ENCODE assay signal across 34 cellular contexts in genomic region chr12:111244673-111245072, GRCh38.
DNase-seq lines count a peak whose midpoint lies in the region; ATAC-seq and TF ChIP-seq lines count a peak whose summit lies in the region.
"Had no signal": no experiment of that assay in that cellular context is flagged by ENCODE, and none has a peak within 500 bp of the region (broad histone marks: within the 10 kb centered on the region; RNA-seq: fewer than 3 reads in every experiment).

No MANE protein-coding gene starts in this region.

- H4K20me1 ChIP-seq in SK-N-SH (ENCODE audit: insufficient read depth) (no peaks in the 10 kb centered on the region), osteoblast (ENCODE audit: insufficient read depth, low read length) (no peaks in the 10 kb centered on the region), PC-3 (ENCODE audit: low read length) (no peaks in the 10 kb centered on the region)
- H4K20me1 ChIP-seq: BLaER1; BLaER1 treated with 17β-estradiol and CSF1 and Interleukin-3, amounts not matched to agents 10 nM and 100 nM had no signal

- TF ChIP-seq CTCF in SK-N-SH (IDR thresholded peaks at IDR 0.05) (no peak), osteoblast (IDR thresholded peaks at IDR 0.05; ENCODE audit: extremely low read depth, low read depth, low read length) (no peak), PC-3 (conservative IDR thresholded peaks at IDR 0.05; ENCODE audit: low read depth, low read length) (no peak), CD14-positive monocyte (IDR thresholded peaks at IDR 0.05) (no peak)

- H3K4me3 ChIP-seq in SK-N-SH (ENCODE audit: low read depth in 2 of 2, low read length in 1 of 2) (no peak overlapping the region), osteoblast (ENCODE audit: insufficient read depth, low read length) (no peak overlapping the region), PC-3 (ENCODE audit: low read length) (no peak overlapping the region)
- H3K4me3 ChIP-seq: A549; BLaER1; BLaER1 treated with 17β-estradiol and CSF1 and Interleukin-3, amounts not matched to agents 10 nM and 100 nM had no signal

- BruUV-seq in PC-3 (replicated peaks; lab: Mats Ljungman, UMichigan): no TSS peak

- H3K4me1 ChIP-seq in SK-N-SH (ENCODE audit: control insufficient read depth in 1 of 2, insufficient read depth in 2 of 2, low read depth in 1 of 2, low read length in 1 of 2): peaks cover 0 to 17% of the 10 kb centered on the region in 2 experiments; a peak in 1 of 4 replicates
- H3K4me1 ChIP-seq in osteoblast (ENCODE audit: insufficient read depth, low read length): no peaks in the 10 kb centered on the region
- H3K4me1 ChIP-seq in PC-3 (ENCODE audit: insufficient read depth, low read length): peaks cover 7% of the 10 kb centered on the region; the same call in 1 of the 2 replicates
- H3K4me1 ChIP-seq: Caco-2 had no signal

- DNase-seq in SK-N-DZ (ENCODE audit: low spot score) (peak; percentile 36), SK-N-SH (peak; percentile 65), osteoblast (ENCODE audit: insufficient read length, low spot score, missing footprints) (peak; percentile 32), PC-3 (no peak), HEK293T (ENCODE audit: extremely low spot score) (no peak), CD14-positive monocyte (ENCODE audit: low spot score) (no peak)
- no peak for DNase-seq in activated CD4-positive, alpha-beta memory T cell treated with anti-CD3 and anti-CD28 coated beads, Interleukin-2, amount 10 ng/mL, durations not matched to agents 7 days and 5 days
- DNase-seq: 8988T; ACHN; AML-193; BE2C; C1 segment of cervical spinal cord; Caco-2; Calu3; CD4-positive, alpha-beta memory T cell; CD4-positive, alpha-beta T cell; CD4-positive, CD25-positive, alpha-beta regulatory T cell; CD8-positive, alpha-beta memory T cell; CD8-positive, alpha-beta T cell; COR-L47; DMS 273 treated with DMSO at 0.1 percent for 48 hours; DMS153; DMS53; DMS79; DMS79 treated with DMSO at 0.1 percent for 48 hours; DND-41; EL had no signal

- H3K36me3 ChIP-seq in SK-N-SH (replicated peaks in 1 of 2; ENCODE audit: control insufficient read depth in 1 of 2, insufficient read depth in 2 of 2, low read length in 1 of 2) (no peaks in the 10 kb centered on the region), osteoblast (ENCODE audit: insufficient read depth, low read length) (no peaks in the 10 kb centered on the region), PC-3 (ENCODE audit: low read depth, low read length) (no peaks in the 10 kb centered on the region)
- H3K36me3 ChIP-seq: BE2C; BLaER1; BLaER1 treated with 17β-estradiol and CSF1 and Interleukin-3, amounts not matched to agents 10 nM and 100 nM had no signal

- no peaks in the 10 kb centered on the region for H3K79me2 ChIP-seq in SK-N-SH (ENCODE audit: insufficient read depth)
- no peaks in the 10 kb centered on the region for H3K79me2 ChIP-seq in osteoblast (ENCODE audit: insufficient read depth, low read length)
- H3K79me2 ChIP-seq in PC-3 (ENCODE audit: low read length): no peaks in the 10 kb centered on the region

- POLR2A ChIA-PET in SK-N-SH (lab: Yijun Ruan, JAX): no interaction called here
- POLR2A ChIA-PET in PC-3 (lab: Charles Lee; ENCODE audit: unreplicated experiment): no interaction called here
- POLR2A ChIA-PET in HEK293T (lab: Yijun Ruan, JAX): no interaction called here
- POLR2A ChIA-PET in activated CD4-positive, alpha-beta memory T cell treated with anti-CD3 and anti-CD28 coated beads, Interleukin-2, amount 10 ng/mL, durations not matched to agents 7 days and 5 days (lab: Charles Lee): no interaction called here

- H3K9me3 ChIP-seq in SK-N-SH: no peaks in the 10 kb centered on the region
- no peaks in the 10 kb centered on the region for H3K9me3 ChIP-seq in osteoblast (ENCODE audit: low read depth, low read length)
- H3K9me3 ChIP-seq in PC-3 (ENCODE audit: low read length): no peaks in the 10 kb centered on the region

- no peak overlapping the region for H3K4me3 Mint-ChIP-seq in activated CD4-positive, alpha-beta memory T cell treated with anti-CD3 and anti-CD28 coated beads, Interleukin-2, amount 10 ng/mL, durations not matched to agents 7 days and 5 days
- H3K4me3 Mint-ChIP-seq in CD14-positive monocyte: no peak overlapping the region
- H3K4me3 Mint-ChIP-seq: B cell; CD4-positive, alpha-beta memory T cell; CD4-positive, alpha-beta T cell; CD4-positive, CD25-positive, alpha-beta regulatory T cell; CD8-positive, alpha-beta memory T cell; CD8-positive, alpha-beta T cell had no signal

- intact Hi-C loops in PC-3 (cut with micrococcal nuclease): no loop called here
- intact Hi-C loops in CD14-positive monocyte (cut with micrococcal nuclease): no loop called here

- H3K27ac Mint-ChIP-seq in activated CD4-positive, alpha-beta memory T cell treated with anti-CD3 and anti-CD28 coated beads, Interleukin-2, amount 10 ng/mL, durations not matched to agents 7 days and 5 days: no peak overlapping the region
- no peak overlapping the region for H3K27ac Mint-ChIP-seq in CD14-positive monocyte
- H3K27ac Mint-ChIP-seq: B cell; CD4-positive, alpha-beta memory T cell; CD4-positive, alpha-beta T cell; CD4-positive, CD25-positive, alpha-beta regulatory T cell; CD8-positive, alpha-beta memory T cell; CD8-positive, alpha-beta T cell had no signal

- CTCF ChIA-PET in SK-N-SH (lab: Yijun Ruan, JAX) (interaction anchor here (0.8 to 1.2 kb wide), 2 partner anchors 19 to 23 kb away, joined by 3 read pairs; no protein-coding TSS in a partner anchor), PC-3 (lab: Charles Lee) (no interaction called here), HEK293T (lab: Yijun Ruan, JAX) (no interaction called here)
- CTCF ChIA-PET in activated CD4-positive, alpha-beta memory T cell treated with anti-CD3 and anti-CD28 coated beads, Interleukin-2, amount 10 ng/mL, durations not matched to agents 7 days and 5 days (lab: Charles Lee): no interaction called here

- H3K9ac ChIP-seq in SK-N-SH (no peak overlapping the region), PC-3 (ENCODE audit: low read length) (no peak overlapping the region)
- H3K9ac ChIP-seq: BLaER1; BLaER1 treated with 17β-estradiol and CSF1 and Interleukin-3, amounts not matched to agents 10 nM and 100 nM had no signal

- ATAC-seq in SK-N-SH treated with all-trans-retinoic acid at 6 μM for 48 hours (no peak), PC-3 (no peak)
- ATAC-seq: A549; CD8-positive, alpha-beta T cell had no signal

- H3K9me3 Mint-ChIP-seq in activated CD4-positive, alpha-beta memory T cell treated with anti-CD3 and anti-CD28 coated beads, Interleukin-2, amount 10 ng/mL, durations not matched to agents 7 days and 5 days: peaks cover 7% of the 10 kb centered on the region
- peaks cover 4 to 27% (median 12%) of the 10 kb centered on the region in 7 donors for H3K9me3 Mint-ChIP-seq in CD14-positive monocyte
- H3K9me3 Mint-ChIP-seq: CD4-positive, alpha-beta T cell; CD8-positive, alpha-beta T cell had no signal

- no peaks in the 10 kb centered on the region for H3F3A ChIP-seq in SK-N-SH (replicated peaks; ENCODE audit: insufficient read depth)
- H3F3A ChIP-seq in PC-3 (ENCODE audit: low read length, unreplicated experiment): no peaks in the 10 kb centered on the region

- H3K9me2 ChIP-seq in SK-N-SH (no peaks in the 10 kb centered on the region), PC-3 (replicated peaks; ENCODE audit: low read length) (no peaks in the 10 kb centered on the region)

- TF ChIP-seq RAD21 in SK-N-SH (IDR thresholded peaks at IDR 0.05; ENCODE audit: low read length): no peak

- H3K4me2 ChIP-seq in SK-N-SH (no peak overlapping the region), osteoblast (ENCODE audit: insufficient read depth, low read length) (no peak overlapping the region), PC-3 (ENCODE audit: low read length) (no peak overlapping the region)
- H3K4me2 ChIP-seq: A549; BLaER1; BLaER1 treated with 17β-estradiol and CSF1 and Interleukin-3, amounts not matched to agents 10 nM and 100 nM had no signal

- H2AFZ ChIP-seq in SK-N-SH (ENCODE audit: low read depth) (no peak overlapping the region), osteoblast (ENCODE audit: low read length) (no peak overlapping the region), PC-3 (ENCODE audit: low read length) (no peak overlapping the region)

- TF ChIP-seq EP300 in SK-N-SH (IDR thresholded peaks at IDR 0.05; ENCODE audit: borderline replicate concordance in 1 of 2, low read depth in 1 of 2, low read length in 1 of 2): peak in 1 of 2 experiments; percentile 80; a peak in 1 of 4 replicates

- H3K27me3 ChIP-seq in SK-N-SH (ENCODE audit: insufficient read depth) (no peaks in the 10 kb centered on the region), osteoblast (ENCODE audit: insufficient read depth, low read length) (no peaks in the 10 kb centered on the region), PC-3 (ENCODE audit: low read length) (peaks cover 26% of the 10 kb centered on the region)
- H3K27me3 ChIP-seq: BE2C; BLaER1; BLaER1 treated with 17β-estradiol and CSF1 and Interleukin-3, amounts not matched to agents 10 nM and 100 nM had no signal

- H3K4me1 Mint-ChIP-seq in activated CD4-positive, alpha-beta memory T cell treated with anti-CD3 and anti-CD28 coated beads, Interleukin-2, amount 10 ng/mL, durations not matched to agents 7 days and 5 days: no peaks in the 10 kb centered on the region
- H3K4me1 Mint-ChIP-seq in CD14-positive monocyte: peaks cover 26% of the 10 kb centered on the region
- H3K4me1 Mint-ChIP-seq: B cell; CD4-positive, alpha-beta memory T cell; CD4-positive, CD25-positive, alpha-beta regulatory T cell; CD8-positive, alpha-beta memory T cell had no signal

- peak overlapping the region in 1 of 2 experiments; percentile 76; a peak in 2 of 4 replicates for H3K27ac ChIP-seq in SK-N-SH (ENCODE audit: low read depth in 2 of 2, low read length in 1 of 2)
- H3K27ac ChIP-seq in osteoblast (ENCODE audit: low read depth, low read length): no peak overlapping the region
- no peak overlapping the region for H3K27ac ChIP-seq in PC-3 (ENCODE audit: low read length)
- H3K27ac ChIP-seq: 22Rv1; A549; BLaER1; BLaER1 treated with 17β-estradiol and CSF1 and Interleukin-3, amounts not matched to agents 10 nM and 100 nM; C4-2B had no signal

- H3K27me3 Mint-ChIP-seq in activated CD4-positive, alpha-beta memory T cell treated with anti-CD3 and anti-CD28 coated beads, Interleukin-2, amount 10 ng/mL, durations not matched to agents 7 days and 5 days: peaks cover 3% of the 10 kb centered on the region
- H3K27me3 Mint-ChIP-seq in CD14-positive monocyte (ENCODE audit: low read depth in 3 of 3): no peaks in the 10 kb centered on the region
- H3K27me3 Mint-ChIP-seq: CD4-positive, alpha-beta T cell had no signal

- no peaks in the 10 kb centered on the region for H3K36me3 Mint-ChIP-seq in activated CD4-positive, alpha-beta memory T cell treated with anti-CD3 and anti-CD28 coated beads, Interleukin-2, amount 10 ng/mL, durations not matched to agents 7 days and 5 days (ENCODE audit: low read depth)
- H3K36me3 Mint-ChIP-seq in CD14-positive monocyte: no peaks in the 10 kb centered on the region
- H3K36me3 Mint-ChIP-seq: CD4-positive, alpha-beta memory T cell; CD4-positive, CD25-positive, alpha-beta regulatory T cell; CD8-positive, alpha-beta memory T cell; CD8-positive, alpha-beta T cell had no signal

TF ChIP-seq in SK-N-SH, 30 proteins besides CTCF, POLR2A, EP300 and RAD21 (continues in another document):
- TF ChIP-seq RCOR1 (IDR thresholded peaks at IDR 0.05; ENCODE audit: low read length): peak; percentile 84

TF ChIP-seq in HEK293T, 16 proteins besides CTCF, POLR2A, EP300 and RAD21 (continues in another document):
- TF ChIP-seq ZNF384 (IDR thresholded peaks at IDR 0.05) (no peak), SUZ12 (IDR thresholded peaks at IDR 0.05) (no peak), L3MBTL2 (conservative IDR thresholded peaks at IDR 0.05) (no peak)

Comparison
In these comparisons a context has a peak if more than half of its experiments do, and no peak if none do; other contexts are left out.
1. DNase-seq: peak in SK-N-DZ (single experiment), SK-N-SH (single experiment) and osteoblast (single experiment); none in PC-3 (single experiment), HEK293T (single experiment), activated CD4-positive, alpha-beta memory T cell treated with anti-CD3 and anti-CD28 coated beads, Interleukin-2, amount 10 ng/mL, durations not matched to agents 7 days and 5 days (single experiment) and CD14-positive monocyte (single experiment).